2 cellular contexts compared by ENCODE assay signal in genomic region chr1:202240226-202240625, GRCh38. TPM values are rescaled to one million over a fixed set of nuclear protein-coding genes. Genes with fewer than 3 reads are reported as not detected.
"Had no signal": no experiment of that assay in that cellular context is flagged by ENCODE, and none has a peak within 500 bp of the region (broad histone marks: within the 10 kb centered on the region; RNA-seq: fewer than 3 reads in every experiment).

No MANE protein-coding gene starts in this region.

RNA-seq across cellular contexts. Expression of gene LGR6, which starts 46.6 kb away (rescaled TPM):
- total RNA-seq: subcutaneous adipose tissue had no signal
- polyA plus RNA-seq: neural cell had no signal
